20 cellular contexts compared by ENCODE assay signal in the genomic region with DNA sequence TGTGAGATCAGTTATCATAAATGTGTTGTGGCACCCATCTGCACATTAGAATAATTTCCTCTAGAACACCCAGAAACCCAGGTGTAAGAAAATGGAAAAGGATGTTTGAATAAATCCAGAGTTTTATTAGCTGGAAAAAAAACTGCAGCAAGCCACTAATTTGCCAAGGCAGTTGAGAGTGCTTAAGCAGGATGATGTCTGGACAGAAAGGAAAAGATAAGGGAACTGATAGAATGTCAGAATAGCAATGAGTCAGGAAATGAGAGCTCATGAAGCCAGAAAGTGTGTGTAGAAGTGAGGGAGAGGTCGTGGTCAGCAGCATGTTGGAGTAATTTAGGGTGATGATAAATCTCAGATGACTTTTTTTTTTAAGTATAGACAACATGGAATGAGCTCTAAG. TPM values are rescaled to one million over a fixed set of nuclear protein-coding genes. Genes with fewer than 3 reads are reported as not detected.
"Had no signal": no experiment of that assay in that cellular context is flagged by ENCODE, and none has a peak within 500 bp of the region (broad histone marks: within the 10 kb centered on the region; RNA-seq: fewer than 3 reads in every experiment).

No MANE protein-coding gene starts in this region.

- H3K9me3 Mint-ChIP-seq: dendritic cell treated with granulocyte-macrophage colony-stimulating factor and Interleukin-4, amounts not matched to agents 40 ng/mL and 50 ng/mL, for 4 days; effector memory CD8-positive, alpha-beta T cell; immature natural killer cell; naive B cell; nephron had no signal

- DNase-seq: effector memory CD8-positive, alpha-beta T cell; immature natural killer cell; mesendoderm; naive B cell; occipital lobe; pancreas; right cardiac atrium; stimulated activated CD4-positive, alpha-beta T cell treated with anti-CD3 and anti-CD28 coated beads, Interleukin-2, amount 100 ng/mL, for 48 hours; stimulated activated naive CD4-positive, alpha-beta T cell treated with Interleukin-2 at 50 U/mL for 16 hours; trophoblast cell had no signal

- H3K36me3 Mint-ChIP-seq: immature natural killer cell, naive B cell had no signal

- H3K9me3 ChIP-seq: esophagus muscularis mucosa, pancreas had no signal

- FAIRE-seq: pancreas, urothelium cell line had no signal

- H3K27ac ChIP-seq: epithelial cell of prostate, esophagus muscularis mucosa, pancreas had no signal

- H3K27me3 ChIP-seq: pancreas had no signal

- H3K4me3 ChIP-seq: esophagus muscularis mucosa, pancreas, smooth muscle cell had no signal

- H3K4me3 Mint-ChIP-seq: dendritic cell treated with granulocyte-macrophage colony-stimulating factor and Interleukin-4, amounts not matched to agents 40 ng/mL and 50 ng/mL, for 4 days; effector memory CD8-positive, alpha-beta T cell; immature natural killer cell; naive B cell; nephron had no signal

- H3K4me2 ChIP-seq: smooth muscle cell had no signal

- H3K36me3 ChIP-seq: esophagus muscularis mucosa, pancreas had no signal

- H3K27ac Mint-ChIP-seq: dendritic cell treated with granulocyte-macrophage colony-stimulating factor and Interleukin-4, amounts not matched to agents 40 ng/mL and 50 ng/mL, for 4 days; effector memory CD8-positive, alpha-beta T cell; immature natural killer cell; naive B cell; nephron; progenitor cell of endocrine pancreas had no signal

- ATAC-seq: effector memory CD8-positive, alpha-beta T cell; pancreas; right cardiac atrium had no signal

- H3K4me1 Mint-ChIP-seq: immature natural killer cell, naive B cell, nephron had no signal

- H3K4me1 ChIP-seq: esophagus muscularis mucosa, pancreas had no signal

RNA-seq across cellular contexts. Expression of a gene that starts 15.2 kb away (rescaled TPM):
- total RNA-seq: esophagus muscularis mucosa, kidney epithelial cell, liver, lung microvascular endothelial cell, pancreas, progenitor cell of endocrine pancreas, right cardiac atrium, smooth muscle cell had no signal
- polyA plus RNA-seq: immature natural killer cell, liver, pancreas, right cardiac atrium, smooth muscle cell had no signal
